Comparison of ENCODE assay signal across 8 cellular contexts in genomic region chr15:41022487-41023090, GRCh38.
DNase-seq lines count a peak whose midpoint lies in the region; ATAC-seq and TF ChIP-seq lines count a peak whose summit lies in the region.

No MANE protein-coding gene starts in this region.

- DNase-seq in EL (peak; percentile 61), HT1080 (ENCODE audit: low read depth) (peak; percentile 45), T-helper 2 cell (peak in 3 of 5 experiments; percentile 8 to 60 (median 15)), left colon (peak in 1 of 2 donors; percentile 25)
- DNase-seq in central memory CD8-positive, alpha-beta T cell (ENCODE audit: low spot score in 2 of 2): peak in 1 of 2 donors; percentile 10
- peak; percentile 0 for DNase-seq in stimulated activated CD8-positive, alpha-beta memory T cell treated with anti-CD3 and anti-CD28 coated beads, Interleukin-4, amount 100 ng/mL, for 24 hours (ENCODE audit: low read depth)

- intact Hi-C loops in left colon (cut with DNase I, micrococcal nuclease): no loop called here

- no peak overlapping the region for H3K27ac Mint-ChIP-seq in central memory CD8-positive, alpha-beta T cell (ENCODE audit: low read depth)

- H3K27me3 Mint-ChIP-seq in central memory CD8-positive, alpha-beta T cell: no peaks in the 10 kb centered on the region

- peak; percentile 40 for ATAC-seq in central memory CD8-positive, alpha-beta T cell (replicated peaks; ENCODE audit: extremely low read depth, poor library complexity, severe bottlenecking)
- ATAC-seq in left colon (peak; percentile 62), HG03280 (IDR thresholded peaks at IDR 0.05; ENCODE audit: unreplicated experiment) (no peak), GM18505 (IDR thresholded peaks at IDR 0.05; ENCODE audit: unreplicated experiment) (no peak)

- TF ChIP-seq POLR2A in GM18505 (IDR thresholded peaks at IDR 0.05; ENCODE audit: borderline replicate concordance, extremely low read depth, insufficient read depth, insufficient read length): no peak

- no peaks in the 10 kb centered on the region for H3K9me3 Mint-ChIP-seq in central memory CD8-positive, alpha-beta T cell

- H3K36me3 Mint-ChIP-seq in central memory CD8-positive, alpha-beta T cell (ENCODE audit: insufficient read depth): peaks cover 26% of the 10 kb centered on the region

- H3K4me3 Mint-ChIP-seq in central memory CD8-positive, alpha-beta T cell: no peak overlapping the region

- no peaks in the 10 kb centered on the region for H3K4me1 Mint-ChIP-seq in central memory CD8-positive, alpha-beta T cell

Comparison
In these comparisons a context has a peak if more than half of its experiments do, and no peak if none do; other contexts are left out.
1. ATAC-seq: peak in central memory CD8-positive, alpha-beta T cell (single experiment) and left colon (single experiment); none in HG03280 (single experiment) and GM18505 (single experiment).